Comparison of ENCODE assay signal across 12 cellular contexts in genomic region chr15:41881925-41882688, GRCh38. TPM values are rescaled to one million over a fixed set of nuclear protein-coding genes. Genes with fewer than 3 reads are reported as not detected.
DNase-seq lines count a peak whose midpoint lies in the region; ATAC-seq lines count a peak whose summit lies in the region.
"Had no signal": no experiment of that assay in that cellular context is flagged by ENCODE, and none has a peak within 500 bp of the region (broad histone marks: within the 10 kb centered on the region; RNA-seq: fewer than 3 reads in every experiment).

No MANE protein-coding gene starts in this region.

- H3K4me1 ChIP-seq in ectodermal cell (ENCODE audit: control insufficient read depth, insufficient read depth, low read length) (no peaks in the 10 kb centered on the region), stomach smooth muscle (ENCODE audit: control insufficient read depth, insufficient read depth, low read length) (peaks cover 14% of the 10 kb centered on the region)

- peaks cover 41% of the 10 kb centered on the region for H3K27me3 ChIP-seq in ectodermal cell (ENCODE audit: control insufficient read depth, insufficient read depth, low read length, poor library complexity, severe bottlenecking)
- H3K27me3 ChIP-seq in stomach smooth muscle (ENCODE audit: control insufficient read depth in 1 of 2, insufficient read depth in 2 of 2, low read length in 2 of 2) = peaks cover 6 to 12% of the 10 kb centered on the region in 2 donors

- peak; percentile 13 for ATAC-seq in left lobe of liver
- ATAC-seq in GM18909 (IDR thresholded peaks at IDR 0.05; ENCODE audit: poor library complexity, unreplicated experiment) = no peak

- WGBS in ectodermal cell, 2 experiments = 4% methylated on average over 72 to 79 of the region's 81 CpGs

- H3K36me3 ChIP-seq in ectodermal cell (ENCODE audit: control insufficient read depth, insufficient read depth, low read length) (no peaks in the 10 kb centered on the region), stomach smooth muscle (ENCODE audit: control insufficient read depth in 2 of 2, insufficient read depth in 2 of 2, low read length in 2 of 2) (no peaks in the 10 kb centered on the region)

- H3K27ac ChIP-seq in ectodermal cell (ENCODE audit: insufficient read depth, low read depth, low read length, poor library complexity, severe bottlenecking) = no peak overlapping the region
- no peak overlapping the region for H3K27ac ChIP-seq in stomach smooth muscle (ENCODE audit: low read length)

- H3K4me3 ChIP-seq in ectodermal cell (ENCODE audit: insufficient read depth, low read depth, low read length) (peak overlapping the region; percentile 22), stomach smooth muscle (ENCODE audit: low read length in 2 of 2) (peak overlapping the region; percentile 46 to 61)

- H3K9me3 ChIP-seq in ectodermal cell (ENCODE audit: control insufficient read depth, low read length) = no peaks in the 10 kb centered on the region
- no peaks in the 10 kb centered on the region for H3K9me3 ChIP-seq in stomach smooth muscle (ENCODE audit: control insufficient read depth in 2 of 2, low read length in 2 of 2)

- no peak overlapping the region for H3K9ac ChIP-seq in stomach smooth muscle (ENCODE audit: low read length in 2 of 2)

- DNase-seq in DMS53 (lab: John Stamatoyannopoulos, UW) (peak; percentile 71), DMS53 treated with DMSO at 0.1 percent for 48 hours (lab: John Stamatoyannopoulos, UW; ENCODE audit: unreplicated experiment) (no peak), left lobe of liver (ENCODE audit: low spot score) (no peak), NCI-H446 treated with DMSO at 0.1 percent for 48 hours (lab: John Stamatoyannopoulos, UW) (no peak)
- no peak for DNase-seq in stimulated activated CD4-positive, alpha-beta T cell treated with anti-CD3 and anti-CD28 coated beads, Interleukin-12 subunit alpha, Interleukin-12 subunit beta, amount 100 ng/mL, for 4 hours
- DNase-seq: 8988T; activated CD4-positive, alpha-beta T cell treated with anti-CD3 and anti-CD28 coated beads, Interleukin-2, amount 50 U/mL, for 4 hours; effector CD4-positive, alpha-beta T cell; KBM-7 had no signal

RNA-seq across cellular contexts. Expression of gene SPTBN5, which starts 11.7 kb away (rescaled TPM):
- 0.33 TPM for polyA plus RNA-seq in ectodermal cell (2013, experiment 1 of 4)
- polyA plus RNA-seq in ectodermal cell (2013, experiment 2 of 4) = 0.25 TPM
- 0.11 TPM for polyA plus RNA-seq in ectodermal cell (2013, experiment 3 of 4)
- 0.12 TPM for polyA plus RNA-seq in ectodermal cell (2013, experiment 4 of 4)
- 3.5 TPM for total RNA-seq in left lobe of liver

RNA-seq across cellular contexts. Expression of gene PLA2G4B, which starts 43.5 kb away (rescaled TPM):
- 18.5 TPM for polyA plus RNA-seq in ectodermal cell (2013, experiment 1 of 4)
- polyA plus RNA-seq in ectodermal cell (2013, experiment 2 of 4) = 11.3 TPM
- polyA plus RNA-seq in ectodermal cell (2013, experiment 3 of 4) = 15.4 TPM
- polyA plus RNA-seq in ectodermal cell (2013, experiment 4 of 4) = 17.0 TPM
- total RNA-seq in left lobe of liver = 5.9 TPM

RNA-seq across cellular contexts. Expression of gene JMJD7, which starts 54.2 kb away (rescaled TPM):
- 26.2 TPM for polyA plus RNA-seq in ectodermal cell (2013, experiment 1 of 4)
- polyA plus RNA-seq in ectodermal cell (2013, experiment 2 of 4) = 24.5 TPM
- 17.8 TPM for polyA plus RNA-seq in ectodermal cell (2013, experiment 3 of 4)
- 19.7 TPM for polyA plus RNA-seq in ectodermal cell (2013, experiment 4 of 4)
- 8.9 TPM for total RNA-seq in left lobe of liver
